Comparison of ENCODE assay signal across 11 cellular contexts in genomic region chr2:238848941-238849853, GRCh38. TPM values are rescaled to one million over a fixed set of nuclear protein-coding genes. Genes with fewer than 3 reads are reported as not detected.
DNase-seq lines count a peak whose midpoint lies in the region; ATAC-seq and TF ChIP-seq lines count a peak whose summit lies in the region.
"Had no signal": no experiment of that assay in that cellular context is flagged by ENCODE, and none has a peak within 500 bp of the region (broad histone marks: within the 10 kb centered on the region; RNA-seq: fewer than 3 reads in every experiment).

No MANE protein-coding gene starts in this region.

- H3K4me2 ChIP-seq in fibroblast of lung (ENCODE audit: extremely low read depth, insufficient read depth, low read length): peak overlapping the region; percentile 6

- WGBS in aorta, 2 donors: 6 to 7% methylated on average over 69 to 73 of the region's 73 CpGs

- H3K36me3 ChIP-seq in fibroblast of lung (ENCODE audit: control insufficient read depth, insufficient read depth, low read length): no peaks in the 10 kb centered on the region
- H3K36me3 ChIP-seq in aorta (ENCODE audit: control insufficient read depth in 1 of 2, insufficient read depth in 2 of 2, low read length in 1 of 2): no peaks in the 10 kb centered on the region

- peaks cover 25% of the 10 kb centered on the region for H3K27me3 Mint-ChIP-seq in activated naive CD8-positive, alpha-beta T cell
- H3K27me3 Mint-ChIP-seq in activated naive CD8-positive, alpha-beta T cell treated with anti-CD3 and anti-CD28 coated beads for 36 hours: peaks cover 67% of the 10 kb centered on the region
- peaks cover 80% of the 10 kb centered on the region for H3K27me3 Mint-ChIP-seq in nephron progenitor cell (ENCODE audit: low read depth, poor library complexity)

- H3K9ac ChIP-seq in fibroblast of lung (ENCODE audit: insufficient read depth, low read length): peak overlapping the region; percentile 86

- no peaks in the 10 kb centered on the region for H3K36me3 Mint-ChIP-seq in activated naive CD8-positive, alpha-beta T cell
- no peaks in the 10 kb centered on the region for H3K36me3 Mint-ChIP-seq in activated naive CD8-positive, alpha-beta T cell treated with anti-CD3 and anti-CD28 coated beads for 36 hours
- H3K36me3 Mint-ChIP-seq in nephron progenitor cell (ENCODE audit: low read depth): peaks cover 17% of the 10 kb centered on the region

- H3K27ac ChIP-seq in fibroblast of lung (ENCODE audit: insufficient read depth, low read length) (peak overlapping the region; percentile 91), aorta (ENCODE audit: low read depth in 1 of 2, low read length in 2 of 2) (no peak overlapping the region)

- intact Hi-C loops in aorta (cut with DNase I): loop anchor here in 1 of 2 donors (10.0 kb wide), 1 partner anchor 96 kb away; no protein-coding TSS in a partner anchor

- H3K4me3 Mint-ChIP-seq in activated naive CD8-positive, alpha-beta T cell: peak overlapping the region; percentile 20
- H3K4me3 Mint-ChIP-seq in activated naive CD8-positive, alpha-beta T cell treated with anti-CD3 and anti-CD28 coated beads for 36 hours: no peak overlapping the region
- H3K4me3 Mint-ChIP-seq in nephron progenitor cell: peak overlapping the region; percentile 84

- H3K4me1 Mint-ChIP-seq in activated naive CD8-positive, alpha-beta T cell (ENCODE audit: low read depth): peaks cover 2% of the 10 kb centered on the region
- H3K4me1 Mint-ChIP-seq in activated naive CD8-positive, alpha-beta T cell treated with anti-CD3 and anti-CD28 coated beads for 36 hours: no peaks in the 10 kb centered on the region
- peaks cover 47% of the 10 kb centered on the region for H3K4me1 Mint-ChIP-seq in nephron progenitor cell

- H2AFZ ChIP-seq in fibroblast of lung (ENCODE audit: low read length): no peak overlapping the region

- H3K79me2 ChIP-seq in fibroblast of lung (ENCODE audit: control insufficient read depth, insufficient read depth, low read length): peaks cover 75% of the 10 kb centered on the region

- no peaks in the 10 kb centered on the region for H4K20me1 ChIP-seq in fibroblast of lung (ENCODE audit: control insufficient read depth, extremely low read depth, insufficient read depth, low read length)

- no peaks in the 10 kb centered on the region for H3K9me3 Mint-ChIP-seq in activated naive CD8-positive, alpha-beta T cell (ENCODE audit: low read depth)
- no peaks in the 10 kb centered on the region for H3K9me3 Mint-ChIP-seq in activated naive CD8-positive, alpha-beta T cell treated with anti-CD3 and anti-CD28 coated beads for 36 hours
- peaks cover 7% of the 10 kb centered on the region for H3K9me3 Mint-ChIP-seq in nephron progenitor cell

- H3K27me3 ChIP-seq in fibroblast of lung (ENCODE audit: control insufficient read depth, insufficient read depth, low read length): no peaks in the 10 kb centered on the region
- no peaks in the 10 kb centered on the region for H3K27me3 ChIP-seq in aorta (ENCODE audit: control insufficient read depth in 1 of 2, insufficient read depth in 2 of 2, low read length in 1 of 2)

- TF ChIP-seq CTCF in fibroblast of lung (conservative IDR thresholded peaks at IDR 0.05 in 1 of 2, IDR thresholded peaks at IDR 0.05 in 1 of 2; ENCODE audit: low read depth in 1 of 2, low read length in 2 of 2): no peak
- no peak for TF ChIP-seq CTCF in nephron progenitor cell (IDR thresholded peaks at IDR 0.05)

- H3K4me3 ChIP-seq in fibroblast of lung (replicated peaks in 1 of 4; ENCODE audit: control extremely low read depth in 1 of 4, insufficient read depth in 1 of 4, low read depth in 3 of 4, low read length in 4 of 4): peak overlapping the region; percentile 45 to 99 (median 95)
- H3K4me3 ChIP-seq in aorta (ENCODE audit: low read length in 2 of 2): peak overlapping the region; percentile 68 to 90

- ATAC-seq in aorta (ENCODE audit: low FRiP score): peak; percentile 26
- ATAC-seq in HG03520 (IDR thresholded peaks at IDR 0.05; ENCODE audit: unreplicated experiment): no peak

- DNase-seq in activated naive CD8-positive, alpha-beta T cell treated with anti-CD3 and anti-CD28 coated beads for 36 hours: no peak
- DNase-seq in fibroblast of lung (ENCODE audit: low read depth in 2 of 2) (peak; percentile 45 to 52), nephron progenitor cell (peak; percentile 49), aorta (peak; percentile 49 to 75), HT-29 (ENCODE audit: low spot score) (no peak)
- no peak for DNase-seq in effector CD8-positive, alpha-beta T cell (lab: John Stamatoyannopoulos, UW)
- DNase-seq: hippocampal formation; stimulated activated CD4-positive, alpha-beta T cell treated with anti-CD3 and anti-CD28 coated beads, Interleukin-4, amount 100 ng/mL, for 1 hour; T-helper 1 cell had no signal

- H3K9me3 ChIP-seq in fibroblast of lung (ENCODE audit: control insufficient read depth, insufficient read depth, low read depth, low read length) (no peaks in the 10 kb centered on the region), aorta (ENCODE audit: control insufficient read depth, low read length) (no peaks in the 10 kb centered on the region)

- H3K4me1 ChIP-seq in fibroblast of lung (ENCODE audit: control insufficient read depth, extremely low read depth, insufficient read depth, low read length): peaks cover 2% of the 10 kb centered on the region
- no peaks in the 10 kb centered on the region for H3K4me1 ChIP-seq in aorta (ENCODE audit: control insufficient read depth in 1 of 2, insufficient read depth in 2 of 2, low read length in 2 of 2)

- H3K27ac Mint-ChIP-seq in activated naive CD8-positive, alpha-beta T cell: no peak overlapping the region
- no peak overlapping the region for H3K27ac Mint-ChIP-seq in activated naive CD8-positive, alpha-beta T cell treated with anti-CD3 and anti-CD28 coated beads for 36 hours
- no peak overlapping the region for H3K27ac Mint-ChIP-seq in nephron progenitor cell

RNA-seq across cellular contexts. Expression of gene TWIST2, which starts 1.3 kb away (rescaled TPM):
- not detected for total RNA-seq in activated naive CD8-positive, alpha-beta T cell treated with anti-CD3 and anti-CD28 coated beads for 36 hours
- 36.0 and 118 TPM in 2 replicates for total RNA-seq in fibroblast of lung
- 85.2 and 97.7 TPM in 2 replicates for polyA plus RNA-seq in fibroblast of lung
- polyA plus RNA-seq in fibroblast of lung (2012): 83.8 and 115 TPM in 2 replicates
- polyA minus RNA-seq in fibroblast of lung (ENCODE audit: low replicate concordance): 24.2 and 33.9 TPM in 2 replicates
- 10 to 100 TPM; 12.9 to 16.4 TPM for total RNA-seq in aorta
- 10 to 100 TPM in 1 of 2 donors, 1 to 10 TPM in 1; 6.0 to 20.8 TPM for polyA plus RNA-seq in aorta
- not detected in 2 replicates for total RNA-seq in HT-29 (2014; rRNA removed; shearing (Covaris generic))

Comparison
In these comparisons a context has a peak if more than half of its experiments do, and no peak if none do; other contexts are left out.
1. DNase-seq: peak in fibroblast of lung (2 of 2), nephron progenitor cell (single experiment) and aorta (2 of 2); none in activated naive CD8-positive, alpha-beta T cell treated with anti-CD3 and anti-CD28 coated beads for 36 hours (single experiment), effector CD8-positive, alpha-beta T cell (single experiment) and HT-29 (single experiment).
2. RNA of gene TWIST2, which starts 1.3 kb away (total RNA-seq): 36.0 to 118 TPM in fibroblast of lung and 12.9 to 16.4 TPM in aorta; not detected in activated naive CD8-positive, alpha-beta T cell treated with anti-CD3 and anti-CD28 coated beads for 36 hours and not detected in HT-29; every median in the first group is over 10 times any median in the second.